In genomic region chr2:17580319-17580715, GRCh38 we compare ENCODE assay signal across 16 cellular contexts. TPM values are rescaled to one million over a fixed set of nuclear protein-coding genes. Genes with fewer than 3 reads are reported as not detected.
DNase-seq lines count a peak whose midpoint lies in the region; ATAC-seq and TF ChIP-seq lines count a peak whose summit lies in the region.
"Had no signal": no experiment of that assay in that cellular context is flagged by ENCODE, and none has a peak within 500 bp of the region (broad histone marks: within the 10 kb centered on the region; RNA-seq: fewer than 3 reads in every experiment).

No MANE protein-coding gene starts in this region.

- no peaks in the 10 kb centered on the region for H3K9me3 ChIP-seq in transverse colon

- TF ChIP-seq EP300 in transverse colon (IDR thresholded peaks at IDR 0.05; ENCODE audit: low read depth) = no peak

- H3K4me1 ChIP-seq in GM23338 (ENCODE audit: insufficient read depth) = peaks cover 43% of the 10 kb centered on the region
- peaks cover 16% of the 10 kb centered on the region for H3K4me1 ChIP-seq in foreskin keratinocyte
- H3K4me1 ChIP-seq in transverse colon = peaks cover 0 to 14% (median 5%) of the 10 kb centered on the region in 4 donors

- in situ Hi-C loops in transverse colon (cut with MboI; ENCODE audit: low pct_ligation_motif_present in 1 of 4, low pct_unique_long_range_greater_than_20kb in 1 of 4, low sequenced_read_pairs in 3 of 4) = no loop called here

- H3K9me2 ChIP-seq in GM23338 (ENCODE audit: insufficient read depth) = peaks cover 7% of the 10 kb centered on the region

- H3K4me3 ChIP-seq in GM23338 (no peak overlapping the region), transverse colon (no peak overlapping the region)
- H3K4me3 ChIP-seq: PC-9, SK-N-MC had no signal

- no peaks in the 10 kb centered on the region for H3K36me3 ChIP-seq in GM23338 (ENCODE audit: insufficient read depth)
- H3K36me3 ChIP-seq in transverse colon = no peaks in the 10 kb centered on the region

- H2AFZ ChIP-seq in GM23338 = no peak overlapping the region
- H2AFZ ChIP-seq: PC-9 had no signal

- TF ChIP-seq CTCF in GM23338 (conservative IDR thresholded peaks at IDR 0.05; ENCODE audit: low read depth in 2 of 2) = no peak
- TF ChIP-seq CTCF in VCaP (conservative IDR thresholded peaks at IDR 0.05) = no peak
- no peak for TF ChIP-seq CTCF in foreskin keratinocyte (conservative IDR thresholded peaks at IDR 0.05)
- no peak for TF ChIP-seq CTCF in transverse colon (IDR thresholded peaks at IDR 0.05)

- TF ChIP-seq POLR2A in transverse colon (IDR thresholded peaks at IDR 0.05) = no peak

- ATAC-seq in GM23338 (no peak), foreskin keratinocyte (peak; percentile 64)

- peaks cover 99% of the 10 kb centered on the region for H3K79me2 ChIP-seq in GM23338 (replicated peaks; ENCODE audit: insufficient read depth)

- WGBS in transverse colon (ENCODE audit: low coverage in 1 of 2), 2 donors = 53 to 63% methylated on average over 2 of the region's 2 CpGs

- peaks cover 22% of the 10 kb centered on the region for H3K36me3 Mint-ChIP-seq in GM23338 (ENCODE audit: low read depth)
- H3K36me3 Mint-ChIP-seq: CD8-positive, alpha-beta memory T cell had no signal

- H3F3A ChIP-seq in GM23338 (replicated peaks; ENCODE audit: low read depth) = no peaks in the 10 kb centered on the region

- H3K4me1 Mint-ChIP-seq in GM23338 = peaks cover 23% of the 10 kb centered on the region
- H3K4me1 Mint-ChIP-seq: CD8-positive, alpha-beta memory T cell had no signal

- H3K4me2 ChIP-seq in GM23338 = peak overlapping the region; percentile 39; the same call in 1 of the 2 replicates

- H3K27ac ChIP-seq in GM23338 (ENCODE audit: low read depth) (no peak overlapping the region), VCaP (peak overlapping the region; percentile 53; the same call in 1 of the 2 replicates), foreskin keratinocyte (peak overlapping the region; percentile 86), transverse colon (peak overlapping the region; percentile 56 to 78 (median 76))
- H3K27ac ChIP-seq: PC-9, SK-N-MC had no signal

- DNase-seq in GM23338 (ENCODE audit: low spot score) (no peak), foreskin keratinocyte (no peak), transverse colon (no peak), RPMI8226 (no peak), NCI-H146 (lab: John Stamatoyannopoulos, UW) (no peak)
- no peak for DNase-seq in activated CD4-positive, CD25-positive, alpha-beta regulatory T cell (lab: John Stamatoyannopoulos, UW)
- DNase-seq: CD8-positive, alpha-beta memory T cell; GF-D8; HCEC 1CT; IMR-90; NCI-H1694; NCI-H2107 had no signal

- peak overlapping the region; percentile 44; the same call in 1 of the 2 replicates for H3K27ac Mint-ChIP-seq in GM23338

- H3K27me3 Mint-ChIP-seq in GM23338 (ENCODE audit: insufficient read depth, low read depth, poor library complexity) = peaks cover 2% of the 10 kb centered on the region

- no peaks in the 10 kb centered on the region; the same call in 1 of the 3 replicates for H3K9me3 Mint-ChIP-seq in GM23338

- intact Hi-C loops in transverse colon (cut with DNase I; ENCODE audit: low total_unique reads) = no loop called here

- no peak overlapping the region for H3K4me3 Mint-ChIP-seq in GM23338
- H3K4me3 Mint-ChIP-seq: CD8-positive, alpha-beta memory T cell had no signal

- peaks cover 47% of the 10 kb centered on the region for H4K20me1 ChIP-seq in GM23338 (replicated peaks; ENCODE audit: insufficient read depth)

- no peaks in the 10 kb centered on the region for H3K27me3 ChIP-seq in GM23338 (ENCODE audit: insufficient read depth)
- H3K27me3 ChIP-seq in foreskin keratinocyte = no peaks in the 10 kb centered on the region
- H3K27me3 ChIP-seq in transverse colon = no peaks in the 10 kb centered on the region

TF ChIP-seq in GM23338, 12 proteins besides CTCF, POLR2A, EP300 and RAD21 (continues in another document):
- TF ChIP-seq, protein P1, sequence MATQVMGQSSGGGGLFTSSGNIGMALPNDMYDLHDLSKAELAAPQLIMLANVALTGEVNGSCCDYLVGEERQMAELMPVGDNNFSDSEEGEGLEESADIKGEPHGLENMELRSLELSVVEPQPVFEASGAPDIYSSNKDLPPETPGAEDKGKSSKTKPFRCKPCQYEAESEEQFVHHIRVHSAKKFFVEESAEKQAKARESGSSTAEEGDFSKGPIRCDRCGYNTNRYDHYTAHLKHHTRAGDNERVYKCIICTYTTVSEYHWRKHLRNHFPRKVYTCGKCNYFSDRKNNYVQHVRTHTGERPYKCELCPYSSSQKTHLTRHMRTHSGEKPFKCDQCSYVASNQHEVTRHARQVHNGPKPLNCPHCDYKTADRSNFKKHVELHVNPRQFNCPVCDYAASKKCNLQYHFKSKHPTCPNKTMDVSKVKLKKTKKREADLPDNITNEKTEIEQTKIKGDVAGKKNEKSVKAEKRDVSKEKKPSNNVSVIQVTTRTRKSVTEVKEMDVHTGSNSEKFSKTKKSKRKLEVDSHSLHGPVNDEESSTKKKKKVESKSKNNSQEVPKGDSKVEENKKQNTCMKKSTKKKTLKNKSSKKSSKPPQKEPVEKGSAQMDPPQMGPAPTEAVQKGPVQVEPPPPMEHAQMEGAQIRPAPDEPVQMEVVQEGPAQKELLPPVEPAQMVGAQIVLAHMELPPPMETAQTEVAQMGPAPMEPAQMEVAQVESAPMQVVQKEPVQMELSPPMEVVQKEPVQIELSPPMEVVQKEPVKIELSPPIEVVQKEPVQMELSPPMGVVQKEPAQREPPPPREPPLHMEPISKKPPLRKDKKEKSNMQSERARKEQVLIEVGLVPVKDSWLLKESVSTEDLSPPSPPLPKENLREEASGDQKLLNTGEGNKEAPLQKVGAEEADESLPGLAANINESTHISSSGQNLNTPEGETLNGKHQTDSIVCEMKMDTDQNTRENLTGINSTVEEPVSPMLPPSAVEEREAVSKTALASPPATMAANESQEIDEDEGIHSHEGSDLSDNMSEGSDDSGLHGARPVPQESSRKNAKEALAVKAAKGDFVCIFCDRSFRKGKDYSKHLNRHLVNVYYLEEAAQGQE (IDR thresholded peaks at IDR 0.05; ENCODE audit: unreplicated experiment) = no peak
- TF ChIP-seq POLR2AphosphoS5 (IDR thresholded peaks at IDR 0.05; ENCODE audit: low read depth) (no peak), ZNF331 (CRISPR knock-in tag; IDR thresholded peaks at IDR 0.05; ENCODE audit: low read depth) (no peak), STAT1 (IDR thresholded peaks at IDR 0.05; ENCODE audit: unreplicated experiment) (no peak), NANOG (IDR thresholded peaks at IDR 0.05; ENCODE audit: borderline replicate concordance) (no peak), CREB1 (CRISPR knock-in tag; IDR thresholded peaks at IDR 0.05; ENCODE audit: low read depth) (no peak), EZH2phosphoT487 (IDR thresholded peaks at IDR 0.05; ENCODE audit: unreplicated experiment) (no peak)

RNA-seq across cellular contexts. Expression of gene VSNL1, which starts 39.8 kb away (rescaled TPM):
- total RNA-seq in GM23338 (2014; rRNA removed; shearing (Covaris generic)) = 95.6 and 102 TPM in 2 replicates
- polyA plus RNA-seq in GM23338 (2016; fragmentation: Nextera tagmentation; extraction: Ambion mirVana) = 87.4 and 112 TPM in 2 replicates
- 4.2 and 5.3 TPM in 2 replicates for total RNA-seq in foreskin keratinocyte
- polyA plus RNA-seq in foreskin keratinocyte = 3.7 and 4.4 TPM in 2 replicates
- 1 to 10 TPM in 1 of 4 donors, under 1 TPM in 1, not detected in 2; 0.96 to 1.1 TPM for total RNA-seq in transverse colon
- total RNA-seq: CD8-positive, alpha-beta memory T cell; PC-9 had no signal
- polyA plus RNA-seq: BJ; CD8-positive, alpha-beta memory T cell had no signal

Comparison
In these comparisons a context has a peak if more than half of its experiments do, and no peak if none do; other contexts are left out.
1. RNA of gene VSNL1, which starts 39.8 kb away (total RNA-seq): 95.6 to 102 TPM in GM23338; 4.2 to 5.3 TPM in foreskin keratinocyte and 0.96 to 1.1 TPM in transverse colon; every median in the first group is over 10 times any median in the second.